In the genomic region with DNA sequence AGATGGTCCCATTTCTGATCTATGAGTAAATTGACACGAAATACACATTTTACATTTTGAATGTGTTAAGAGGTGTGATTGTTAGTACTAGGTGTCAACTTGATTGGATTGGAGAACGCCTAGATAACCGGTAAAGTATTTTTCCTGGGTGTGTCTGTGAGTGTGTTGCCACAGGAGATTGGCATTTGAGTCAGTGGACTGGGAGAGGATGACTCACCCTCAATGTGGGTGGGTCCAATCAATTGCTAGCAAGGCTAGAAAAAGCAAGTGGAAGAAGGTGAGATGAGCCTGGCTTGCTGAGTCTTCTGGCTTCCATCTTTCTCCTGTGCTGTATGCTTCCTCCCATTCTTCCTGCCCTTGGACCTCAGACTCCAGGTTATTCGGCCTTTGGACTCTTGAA, we compare ENCODE assay signal across 19 cellular contexts.
A peak's percentile ranks its signal among the peaks of the same experiment; 100 is the strongest.
DNase-seq lines count a peak whose midpoint lies in the region; ATAC-seq, FAIRE-seq and TF ChIP-seq lines count a peak whose summit lies in the region.
"Had no signal": no experiment of that assay in that cellular context is flagged by ENCODE, and none has a peak within 500 bp of the region (broad histone marks: within the 10 kb centered on the region; RNA-seq: fewer than 3 reads in every experiment).

No MANE protein-coding gene starts in this region.

- no peaks in the 10 kb centered on the region for H3K36me3 ChIP-seq in keratinocyte (ENCODE audit: control insufficient read depth in 2 of 2, extremely low read depth in 1 of 2, insufficient read depth in 2 of 2, low read length in 2 of 2)
- H3K36me3 ChIP-seq: upper lobe of left lung had no signal

- TF ChIP-seq CTCF in A549 (IDR thresholded peaks at IDR 0.05) = no peak
- TF ChIP-seq CTCF in keratinocyte (optimal IDR thresholded peaks at IDR 0.05 in 1 of 3, IDR thresholded peaks at IDR 0.05 in 1 of 3, conservative IDR thresholded peaks at IDR 0.05 in 1 of 3; ENCODE audit: extremely low read depth in 1 of 3, insufficient read depth in 2 of 3, low read length in 3 of 3) = no peak

- no peak overlapping the region for H3K9ac ChIP-seq in keratinocyte (ENCODE audit: control insufficient read depth, extremely low read depth, insufficient read depth, low read length)

- H3K9me3 ChIP-seq in A549 (no peaks in the 10 kb centered on the region), keratinocyte (ENCODE audit: control insufficient read depth, low read depth, low read length) (no peaks in the 10 kb centered on the region)
- H3K9me3 ChIP-seq: upper lobe of left lung had no signal

- H3K4me3 ChIP-seq in A549 (no peak overlapping the region), keratinocyte (ENCODE audit: control insufficient read depth in 2 of 3, extremely low read depth in 1 of 3, insufficient read depth in 2 of 3, low read depth in 1 of 3, low read length in 3 of 3) (no peak overlapping the region)
- H3K4me3 ChIP-seq: upper lobe of left lung had no signal

- TF ChIP-seq POLR2A in A549 (IDR thresholded peaks at IDR 0.05; ENCODE audit: low read length) = no peak

- H3K27me3 ChIP-seq in keratinocyte (ENCODE audit: control insufficient read depth, extremely low read depth, insufficient read depth, low read length) = no peaks in the 10 kb centered on the region
- H3K27me3 ChIP-seq: upper lobe of left lung had no signal

- no peaks in the 10 kb centered on the region for H3K79me2 ChIP-seq in keratinocyte (ENCODE audit: control insufficient read depth, insufficient read depth, low read length)

- peak in 1 of 2 experiments; percentile 48 for DNase-seq in A549 (ENCODE audit: low read depth in 1 of 2, low spot score in 1 of 2)
- DNase-seq in HTR-8/SVneo (ENCODE audit: insufficient read length, low spot score) = peak; percentile 5
- DNase-seq in astrocyte of the hippocampus (ENCODE audit: low read depth, low spot score) = peak; percentile 65
- DNase-seq in keratinocyte (ENCODE audit: low read depth, low spot score) = peak; percentile 44
- no peak for DNase-seq in activated CD4-positive, CD25-positive, alpha-beta regulatory T cell treated with anti-CD3 and anti-CD28 coated beads, Interleukin-2, amount 50 U/mL, for 72 hours
- no peak for DNase-seq in activated T-cell treated with anti-CD3 and anti-CD28 coated beads for 4 hours
- DNase-seq: activated naive CD4-positive, alpha-beta T cell treated with anti-CD3 and anti-CD28 coated beads, Interleukin-2, amount 10 ng/mL, durations not matched to agents 7 days and 5 days; central memory CD4-positive, alpha-beta T cell; COR-L47; IMR-90; NCI-H1436 treated with DMSO at 0.1 percent for 48 hours; NCI-H446; posterior cingulate gyrus; stimulated activated CD8-positive, alpha-beta memory T cell treated with anti-CD3 and anti-CD28 coated beads, Interleukin-4, amount 100 ng/mL, for 48 hours; T1000; upper lobe of left lung had no signal

- H3K9me1 ChIP-seq in keratinocyte (ENCODE audit: control insufficient read depth, extremely low read depth, insufficient read depth, low read length) = no peaks in the 10 kb centered on the region

- H3K4me2 ChIP-seq in A549 (no peak overlapping the region), keratinocyte (ENCODE audit: control insufficient read depth, extremely low read depth, insufficient read depth, low read depth, low read length) (peak overlapping the region; percentile 13)

- H3K4me1 ChIP-seq in A549 (no peaks in the 10 kb centered on the region), keratinocyte (ENCODE audit: control insufficient read depth, extremely low read depth, insufficient read depth, low read length) (peaks cover 7% of the 10 kb centered on the region)
- H3K4me1 ChIP-seq: upper lobe of left lung had no signal

- H2AFZ ChIP-seq in keratinocyte (ENCODE audit: control insufficient read depth, low read length) = peak overlapping the region; percentile 82

- H4K20me1 ChIP-seq in keratinocyte (ENCODE audit: control insufficient read depth, extremely low read depth, insufficient read depth, low read length) = no peaks in the 10 kb centered on the region

- TF ChIP-seq RAD21 in A549 (conservative IDR thresholded peaks at IDR 0.05 in 1 of 2, IDR thresholded peaks at IDR 0.05 in 1 of 2) = no peak

- no peak for TF ChIP-seq EP300 in A549 (IDR thresholded peaks at IDR 0.05)

- POLR2A ChIA-PET in A549 (lab: Yijun Ruan, JAX) = no interaction called here

- ATAC-seq in A549 = 0 out of 6 replicates have a peak, but pooled peaks of 1 of the 2 experiments have one; percentile 30
- no peak for ATAC-seq in GM21367 (IDR thresholded peaks at IDR 0.05; ENCODE audit: unreplicated experiment)
- no peak for ATAC-seq in GM21786 (IDR thresholded peaks at IDR 0.05; ENCODE audit: unreplicated experiment)

- FAIRE-seq in A549 (lab: Jason Lieb, UNC) (no peak), HTR-8/SVneo (lab: Jason Lieb, UNC) (no peak), keratinocyte (lab: Jason Lieb, UNC) (peak; percentile 96)
- FAIRE-seq: endometrium had no signal

- H3K27ac ChIP-seq in A549 (no peak overlapping the region), keratinocyte (ENCODE audit: control insufficient read depth, insufficient read depth, low read length) (peak overlapping the region; percentile 62)
- H3K27ac ChIP-seq: upper lobe of left lung had no signal

- 28% methylated on average over 4 of the region's 4 CpGs for WGBS in A549 (ENCODE audit: missing lambda C conversion rate)

- dilution Hi-C loops in keratinocyte (cut with MboI; ENCODE audit: extremely low pct_ligation_motif_present, low sequenced_read_pairs) = no loop called here

- CTCF ChIA-PET in A549 (lab: Yijun Ruan, JAX) = no interaction called here

TF ChIP-seq in A549, 52 proteins besides CTCF, POLR2A, EP300 and RAD21:
- TF ChIP-seq JUNB (IDR thresholded peaks at IDR 0.05) = no peak
- no peak for TF ChIP-seq FOSL2 (IDR thresholded peaks at IDR 0.05)
- TF ChIP-seq FOSL2 (CRISPR knock-in tag; IDR thresholded peaks at IDR 0.05) = peak; percentile 48; the same call in 1 of the 2 replicates

Comparison
In these comparisons a context has a peak if more than half of its experiments do, and no peak if none do; other contexts are left out.
1. DNase-seq: peak in HTR-8/SVneo (single experiment), astrocyte of the hippocampus (single experiment) and keratinocyte (single experiment); none in activated CD4-positive, CD25-positive, alpha-beta regulatory T cell treated with anti-CD3 and anti-CD28 coated beads, Interleukin-2, amount 50 U/mL, for 72 hours (single experiment) and activated T-cell treated with anti-CD3 and anti-CD28 coated beads for 4 hours (single experiment).